Comparison of ENCODE assay signal across 8 cellular contexts in the genomic region with DNA sequence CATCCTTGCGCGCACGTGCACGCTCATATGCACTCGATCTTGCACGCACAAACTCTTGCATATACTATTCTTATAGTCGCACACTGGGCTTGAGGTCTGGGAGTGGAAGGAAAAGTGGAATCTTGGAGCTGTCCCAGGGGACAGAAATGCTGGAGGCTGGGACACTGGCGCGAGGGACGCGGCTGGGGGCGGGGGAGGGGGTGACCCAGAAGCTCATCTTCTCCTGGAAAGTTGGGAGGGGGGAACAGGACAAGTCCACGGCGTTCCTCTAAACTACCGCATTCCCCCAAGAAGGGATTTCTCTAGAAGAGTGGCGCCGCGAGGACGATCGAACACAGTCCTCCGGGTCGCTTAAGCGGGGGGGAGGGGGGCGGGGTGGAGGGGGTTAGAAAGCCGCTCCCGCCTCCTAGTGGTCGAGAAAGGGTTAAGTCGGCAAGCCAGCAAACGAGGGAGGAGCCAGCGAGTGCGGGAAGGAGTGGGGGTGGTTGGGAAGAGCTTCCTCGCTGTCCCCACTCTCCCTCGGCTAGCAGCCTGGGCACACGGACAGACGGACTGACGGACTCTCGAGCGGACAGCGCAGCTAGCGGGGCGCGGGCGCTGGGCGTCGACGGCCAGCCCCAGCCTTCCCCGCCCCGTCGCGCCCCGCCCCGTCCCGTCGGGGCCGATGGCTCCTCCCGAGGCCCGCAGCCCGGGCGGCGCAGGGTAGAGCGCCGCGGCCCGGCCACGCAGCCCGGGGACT. TPM values are rescaled to one million over a fixed set of nuclear protein-coding genes. Genes with fewer than 3 reads are reported as not detected.
DNase-seq lines count a peak whose midpoint lies in the region; ATAC-seq, FAIRE-seq and TF ChIP-seq lines count a peak whose summit lies in the region.

A gene (plus strand): TSS at position 512 of the 739 bp plus-strand sequence. CDS start 338 bp downstream, outside the sequence.

- TF ChIP-seq CTCF in LNCaP clone FGC (IDR thresholded peaks at IDR 0.05; ENCODE audit: control insufficient read depth, extremely low read depth, insufficient read depth) (no peak), GM12878 (IDR thresholded peaks at IDR 0.05 in 2 of 3, conservative IDR thresholded peaks at IDR 0.05 in 1 of 3; ENCODE audit: control insufficient read depth in 2 of 3, extremely low read depth in 1 of 3, insufficient read depth in 1 of 3, low read depth in 3 of 3, low read length in 3 of 3) (peak; percentile 26 to 38 (median 36); a peak in 4 of 6 replicates)

- H3K9me3 ChIP-seq in GM12878 (replicated peaks; ENCODE audit: control insufficient read depth, insufficient read depth, low read length) = no peaks in the 10 kb centered on the region

- peaks cover 5 to 10% of the 10 kb centered on the region in 2 experiments for H3K27me3 ChIP-seq in GM12878 (replicated peaks in 1 of 2; ENCODE audit: control insufficient read depth in 2 of 2, insufficient read depth in 2 of 2, low read length in 1 of 2)

- H4K20me1 ChIP-seq in GM12878 (ENCODE audit: control insufficient read depth, insufficient read depth) = 0 out of 2 replicates have a peak, but pooled peaks cover 2% of the 10 kb centered on the region

- in situ Hi-C loops in GM12878 (cut with MboI) = no loop called here

- H3K4me3 ChIP-seq in LNCaP clone FGC (ENCODE audit: low read depth, low read length) (peak within 1 kb of the TSS; percentile 70), GM12878 (peak within 1 kb of the TSS; percentile 5; the same call in 1 of the 2 replicates)

- CTCF ChIA-PET in GM12878 (lab: Yijun Ruan, JAX) = interaction anchor here (0.6 to 9.4 kb wide), 14 partner anchors 9 to 188 kb away, joined by 3 to 321 read pairs (median 4); a partner anchor contains a TSS

- peak; percentile 9 for ATAC-seq in SK-N-SH treated with all-trans-retinoic acid at 6 μM for 48 hours
- ATAC-seq in GM12878 = peak; percentile 49
- no peak for ATAC-seq in GM18498 (IDR thresholded peaks at IDR 0.05; ENCODE audit: unreplicated experiment)

- DNase-seq in 8988T = peak; percentile 97
- peak; percentile 80 for DNase-seq in GM12892 (ENCODE audit: insufficient read length)
- DNase-seq in LNCaP clone FGC (ENCODE audit: low read depth) = no peak
- DNase-seq in GM12878 (ENCODE audit: low read depth, low spot score) = no peak
- DNase-seq in iPS-NIHi7 (ENCODE audit: extremely low spot score) = peak; percentile 76
- DNase-seq in stimulated activated CD4-positive, alpha-beta T cell treated with anti-CD3 and anti-CD28 coated beads, Interleukin-1b, Interleukin-23, amount 100 ng/mL, for 48 hours = peak; percentile 63

- no peak within 1 kb of the TSS for H3K27ac ChIP-seq in GM12878 (ENCODE audit: control insufficient read depth, insufficient read depth)

- H2AFZ ChIP-seq in GM12878 (ENCODE audit: control insufficient read depth, low read depth, low read length) = peak within 1 kb of the TSS; percentile 41; the same call in 1 of the 2 replicates

- no peaks in the 10 kb centered on the region for H3K79me2 ChIP-seq in GM12878 (ENCODE audit: control insufficient read depth, insufficient read depth, low read length)

- POLR2A ChIA-PET in GM12878 (lab: Charles Lee) = interaction anchor here (1.0 kb wide), 1 partner anchor 33 kb away, joined by 3 read pairs; no protein-coding TSS in a partner anchor

- no peak for TF ChIP-seq RAD21 in GM12878 (IDR thresholded peaks at IDR 0.05; ENCODE audit: insufficient read depth, low read depth, low read length)

- SMC1A ChIA-PET in GM12878 (lab: Charles Lee; ENCODE audit: uncharacterized antibody, unreplicated experiment) = interaction anchor here (1.2 to 5.1 kb wide), 4 partner anchors 12 to 114 kb away, joined by 3 to 95 read pairs (median 4); no protein-coding TSS in a partner anchor

- intact Hi-C loops in GM12878 (cut with micrococcal nuclease; ENCODE audit: unreplicated experiment) = no loop called here

- BruUV-seq in GM12878 (replicated peaks; lab: Mats Ljungman, UMichigan) = no TSS peak

- TF ChIP-seq EP300 in GM12878 (IDR thresholded peaks at IDR 0.05; ENCODE audit: borderline replicate concordance in 1 of 2, control insufficient read depth in 1 of 2, low read depth in 2 of 2, low read length in 2 of 2) = no peak

- peaks cover 20% of the 10 kb centered on the region for H3K4me1 ChIP-seq in GM12878 (ENCODE audit: control insufficient read depth, insufficient read depth, low read length)

- FAIRE-seq in GM12892 (lab: Jason Lieb, UNC) (peak; percentile 87), GM12878 (lab: Jason Lieb, UNC) (no peak)

- 1% methylated on average over 25 of the region's 66 CpGs for WGBS in GM12878 (ENCODE audit: insufficient coverage, insufficient replicate concordance, low lambda C conversion rate, missing lambda C conversion rate)

- H3K36me3 ChIP-seq in GM12878 (ENCODE audit: control insufficient read depth in 2 of 2, insufficient read depth in 2 of 2, low read length in 1 of 2) = no peaks in the 10 kb centered on the region

- H3K4me2 ChIP-seq in GM12878 (ENCODE audit: control insufficient read depth, insufficient read depth) = peak within 1 kb of the TSS; percentile 92

- RAD21 ChIA-PET in GM12878 (lab: Charles Lee; ENCODE audit: unreplicated experiment) = interaction anchor here (0.8 to 2.8 kb wide), 5 partner anchors 14 to 114 kb away, joined by 3 to 11 read pairs (median 7); no protein-coding TSS in a partner anchor

- no peak within 1 kb of the TSS for H3K9ac ChIP-seq in GM12878 (ENCODE audit: control insufficient read depth, insufficient read depth, low read length)

- TF ChIP-seq POLR2A in GM12892 (IDR thresholded peaks at IDR 0.05; ENCODE audit: low read depth, low read length) (no peak), GM12878 (IDR thresholded peaks at IDR 0.05; ENCODE audit: low read depth, low read length) (no peak)

TF ChIP-seq in SK-N-SH treated with all-trans-retinoic acid at 6 μM for 48 hours, 23 proteins besides CTCF, POLR2A, EP300 and RAD21 (continues in another document):
- no peak for TF ChIP-seq CSDC2 (CRISPR knock-in tag; IDR thresholded peaks at IDR 0.05)
- no peak for TF ChIP-seq ISL1 (CRISPR knock-in tag; IDR thresholded peaks at IDR 0.05)
- TF ChIP-seq, protein P1, sequence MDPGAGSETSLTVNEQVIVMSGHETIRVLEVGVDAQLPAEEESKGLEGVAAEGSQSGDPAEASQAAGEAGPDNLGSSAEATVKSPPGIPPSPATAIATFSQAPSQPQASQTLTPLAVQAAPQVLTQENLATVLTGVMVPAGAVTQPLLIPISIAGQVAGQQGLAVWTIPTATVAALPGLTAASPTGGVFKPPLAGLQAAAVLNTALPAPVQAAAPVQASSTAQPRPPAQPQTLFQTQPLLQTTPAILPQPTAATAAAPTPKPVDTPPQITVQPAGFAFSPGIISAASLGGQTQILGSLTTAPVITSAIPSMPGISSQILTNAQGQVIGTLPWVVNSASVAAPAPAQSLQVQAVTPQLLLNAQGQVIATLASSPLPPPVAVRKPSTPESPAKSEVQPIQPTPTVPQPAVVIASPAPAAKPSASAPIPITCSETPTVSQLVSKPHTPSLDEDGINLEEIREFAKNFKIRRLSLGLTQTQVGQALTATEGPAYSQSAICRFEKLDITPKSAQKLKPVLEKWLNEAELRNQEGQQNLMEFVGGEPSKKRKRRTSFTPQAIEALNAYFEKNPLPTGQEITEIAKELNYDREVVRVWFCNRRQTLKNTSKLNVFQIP (CRISPR knock-in tag; IDR thresholded peaks at IDR 0.05; ENCODE audit: borderline replicate concordance, low read depth) = no peak
- no peak for TF ChIP-seq PPARA (CRISPR knock-in tag; IDR thresholded peaks at IDR 0.05; ENCODE audit: borderline replicate concordance)
- TF ChIP-seq ZFP30 (CRISPR knock-in tag; IDR thresholded peaks at IDR 0.05) = no peak
- no peak for TF ChIP-seq BACH2 (CRISPR knock-in tag; IDR thresholded peaks at IDR 0.05; ENCODE audit: borderline replicate concordance)
- TF ChIP-seq ESRRG (CRISPR knock-in tag; IDR thresholded peaks at IDR 0.05) = no peak

TF ChIP-seq in GM12878, 131 proteins besides CTCF, POLR2A, EP300 and RAD21:
- no peak for TF ChIP-seq KDM1A (IDR thresholded peaks at IDR 0.05; ENCODE audit: borderline replicate concordance)
- TF ChIP-seq SREBF1 (IDR thresholded peaks at IDR 0.05; ENCODE audit: low read length) = no peak
- TF ChIP-seq BHLHE40 (IDR thresholded peaks at IDR 0.05; ENCODE audit: borderline replicate concordance in 1 of 2, low read depth in 2 of 2, low read length in 1 of 2) = peak in 1 of 2 experiments; percentile 13; a peak in 1 of 4 replicates
- TF ChIP-seq TARDBP (IDR thresholded peaks at IDR 0.05; ENCODE audit: borderline replicate concordance) = no peak
- no peak for TF ChIP-seq ATF7 (IDR thresholded peaks at IDR 0.05; ENCODE audit: low read depth)
- TF ChIP-seq EED (IDR thresholded peaks at IDR 0.05; ENCODE audit: low read depth) = no peak
- no peak for TF ChIP-seq RUNX3 (IDR thresholded peaks at IDR 0.05; ENCODE audit: low read length)
- TF ChIP-seq ZNF217 (IDR thresholded peaks at IDR 0.05) = peak; percentile 47; the same call in 1 of the 2 replicates
- peak; percentile 93 for TF ChIP-seq IKZF1 (conservative IDR thresholded peaks at IDR 0.05)
- TF ChIP-seq ZNF24 (IDR thresholded peaks at IDR 0.05) = no peak

RNA-seq across cellular contexts. Expression of the gene that starts here (rescaled TPM):
- not detected for polyA plus RNA-seq in GM12892 (2012; ENCODE audit: missing spikeins)
- not detected in 2 replicates for total RNA-seq in GM12878 (2013; cell fraction: nucleolus; rRNA removed)
- total RNA-seq in GM12878 (2014; rRNA removed) = 0.33 and 0.34 TPM in 2 replicates
- not detected in 2 replicates for total RNA-seq in GM12878 (2014; rRNA removed; fragmentation: Illumina TruSeq; extraction: Trizol)
- 1.0 and 1.1 TPM in 2 replicates for total RNA-seq in GM12878 (2021)
- polyA plus RNA-seq in GM12878 (2011; ENCODE audit: low read depth) = not detected
- not detected in 2 replicates for polyA plus RNA-seq in GM12878 (2011; rRNA removed)
- 0.03 and 0.09 TPM in 2 replicates for polyA plus RNA-seq in GM12878 (2011; cell fraction: cytosol; rRNA removed)
- 0.22 and 0.39 TPM in 2 replicates for polyA plus RNA-seq in GM12878 (2011; cell fraction: nucleus; rRNA removed)
- polyA plus RNA-seq in GM12878 (2012) = 0.08 and 0.11 TPM in 2 replicates
- not detected in 2 replicates for polyA plus RNA-seq in GM12878 (2014; fragmentation: Illumina TruSeq; extraction: Trizol)
- under 1 TPM in 1 of 2 experiments, not detected in 1; 0.14 TPM for polyA plus RNA-seq in GM12878 (2014; fragmentation: Nextera tagmentation; extraction: Ambion mirVana)
- 0.58 and 0.88 TPM in 2 replicates for polyA plus RNA-seq in GM12878 (2014; rRNA removed)
- polyA plus RNA-seq in GM12878 (2016; fragmentation: Nextera tagmentation; extraction: Ambion mirVana) = under 1 TPM; 0.48 to 0.55 TPM
- polyA minus RNA-seq in GM12878 (2011; rRNA and poly(A)+ RNA removed) = not detected in 2 replicates
- not detected in 2 replicates for polyA minus RNA-seq in GM12878 (2011; cell fraction: cytosol; rRNA and poly(A)+ RNA removed)
- polyA minus RNA-seq in GM12878 (2011; cell fraction: nucleus; rRNA and poly(A)+ RNA removed) = 0.36 and 0.38 TPM in 2 replicates

Comparison
In these comparisons a context has a peak if more than half of its experiments do, and no peak if none do; other contexts are left out.
1. DNase-seq: peak in 8988T (single experiment), GM12892 (single experiment), iPS-NIHi7 (single experiment) and stimulated activated CD4-positive, alpha-beta T cell treated with anti-CD3 and anti-CD28 coated beads, Interleukin-1b, Interleukin-23, amount 100 ng/mL, for 48 hours (single experiment); none in LNCaP clone FGC (single experiment) and GM12878 (single experiment).